11 cellular contexts compared by ENCODE assay signal in the genomic region with DNA sequence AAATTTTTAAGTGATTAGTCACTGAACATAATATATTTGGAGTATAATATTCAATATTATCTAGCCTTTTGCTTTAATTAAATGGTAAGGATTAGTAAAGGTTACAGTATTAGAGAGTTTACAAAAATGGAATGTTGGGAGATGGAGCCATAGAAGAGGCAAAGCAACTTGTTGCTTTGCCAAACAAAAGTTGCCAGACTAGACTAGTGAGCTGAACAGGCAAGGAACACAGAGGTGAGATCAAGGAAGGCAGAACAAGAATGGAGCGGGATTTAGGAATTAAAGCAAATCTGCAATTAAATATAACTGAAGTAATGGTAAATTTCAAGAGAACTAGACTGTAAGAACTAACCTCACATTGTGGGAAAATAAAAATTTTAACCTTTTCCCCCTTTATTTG. TPM values are rescaled to one million over a fixed set of nuclear protein-coding genes. Genes with fewer than 3 reads are reported as not detected.
A peak's percentile ranks its signal among the peaks of the same experiment; 100 is the strongest.
DNase-seq lines count a peak whose midpoint lies in the region; ATAC-seq, FAIRE-seq and TF ChIP-seq lines count a peak whose summit lies in the region.
"Had no signal": no experiment of that assay in that cellular context is flagged by ENCODE, and none has a peak within 500 bp of the region (broad histone marks: within the 10 kb centered on the region; RNA-seq: fewer than 3 reads in every experiment).

No MANE protein-coding gene starts in this region.

- peak overlapping the region; percentile 76 for H3K4me3 Mint-ChIP-seq in activated naive CD8-positive, alpha-beta T cell treated with anti-CD3 and anti-CD28 coated beads for 36 hours
- H3K4me3 Mint-ChIP-seq in mesothelial cell of epicardium (no peak overlapping the region), progenitor cell of endocrine pancreas (ENCODE audit: low read depth) (no peak overlapping the region)

- H3K27me3 Mint-ChIP-seq in activated naive CD8-positive, alpha-beta T cell treated with anti-CD3 and anti-CD28 coated beads for 36 hours = no peaks in the 10 kb centered on the region
- no peaks in the 10 kb centered on the region for H3K27me3 Mint-ChIP-seq in mesothelial cell of epicardium (ENCODE audit: low read depth)
- H3K27me3 Mint-ChIP-seq in progenitor cell of endocrine pancreas = no peaks in the 10 kb centered on the region

- ATAC-seq in GM18861 (IDR thresholded peaks at IDR 0.05; ENCODE audit: unreplicated experiment) = no peak
- ATAC-seq in GM19452 (IDR thresholded peaks at IDR 0.05; ENCODE audit: unreplicated experiment) = no peak

- H3K4me1 Mint-ChIP-seq in activated naive CD8-positive, alpha-beta T cell treated with anti-CD3 and anti-CD28 coated beads for 36 hours = peaks cover 30% of the 10 kb centered on the region
- H3K4me1 Mint-ChIP-seq in mesothelial cell of epicardium (peaks cover 42% of the 10 kb centered on the region), progenitor cell of endocrine pancreas (ENCODE audit: low read depth) (peaks cover 30% of the 10 kb centered on the region)

- H3K4me3 ChIP-seq in AG10803 (ENCODE audit: low read length) = no peak overlapping the region

- peak; percentile 45 for FAIRE-seq in H54 (lab: Jason Lieb, UNC)

- H3K36me3 Mint-ChIP-seq in activated naive CD8-positive, alpha-beta T cell treated with anti-CD3 and anti-CD28 coated beads for 36 hours = peaks cover 62% of the 10 kb centered on the region
- H3K36me3 Mint-ChIP-seq in mesothelial cell of epicardium = peaks cover 7% of the 10 kb centered on the region
- H3K36me3 Mint-ChIP-seq in progenitor cell of endocrine pancreas (ENCODE audit: insufficient read depth) = peaks cover 13% of the 10 kb centered on the region

- no peak for TF ChIP-seq CTCF in AG10803 (conservative IDR thresholded peaks at IDR 0.05; ENCODE audit: low read length)
- TF ChIP-seq CTCF in mesothelial cell of epicardium (IDR thresholded peaks at IDR 0.05; ENCODE audit: unreplicated experiment) = no peak
- TF ChIP-seq CTCF in progenitor cell of endocrine pancreas (IDR thresholded peaks at IDR 0.05; ENCODE audit: unreplicated experiment) = no peak

- TF ChIP-seq POLR2A in H54 (IDR thresholded peaks at IDR 0.05; ENCODE audit: low read depth, low read length) = no peak

- DNase-seq in AG10803 (ENCODE audit: low read depth) (peak; percentile 16), H54 (ENCODE audit: insufficient read length, low spot score) (no peak), mesothelial cell of epicardium (ENCODE audit: low spot score in 2 of 2, unreplicated experiment in 2 of 2) (no peak), progenitor cell of endocrine pancreas (ENCODE audit: low spot score, unreplicated experiment) (no peak), MV-4-11 (lab: John Stamatoyannopoulos, UW) (no peak)
- DNase-seq in activated naive CD8-positive, alpha-beta T cell treated with anti-CD3 and anti-CD28 coated beads for 36 hours = no peak
- DNase-seq: DMS153; NCI-H510A treated with DMSO at 0.1 percent for 48 hours; stimulated activated CD4-positive, alpha-beta T cell treated with anti-CD3 and anti-CD28 coated beads, Interleukin-2, amount 100 ng/mL, for 48 hours had no signal

- H3K27ac Mint-ChIP-seq in activated naive CD8-positive, alpha-beta T cell treated with anti-CD3 and anti-CD28 coated beads for 36 hours = peak overlapping the region; percentile 79
- H3K27ac Mint-ChIP-seq in mesothelial cell of epicardium (peak overlapping the region; percentile 32), progenitor cell of endocrine pancreas (no peak overlapping the region)

- H3K9me3 Mint-ChIP-seq in activated naive CD8-positive, alpha-beta T cell treated with anti-CD3 and anti-CD28 coated beads for 36 hours = peaks cover 1% of the 10 kb centered on the region
- H3K9me3 Mint-ChIP-seq in mesothelial cell of epicardium (no peaks in the 10 kb centered on the region), progenitor cell of endocrine pancreas (ENCODE audit: low read depth) (peaks cover 4% of the 10 kb centered on the region)

RNA-seq across cellular contexts. Expression of a gene that starts 5.1 kb away (rescaled TPM):
- total RNA-seq in activated naive CD8-positive, alpha-beta T cell treated with anti-CD3 and anti-CD28 coated beads for 36 hours = 100 to 1,000 TPM; 134 to 135 TPM
- 33.7 to 36.0 TPM (median 34.0 TPM) in 3 replicates for total RNA-seq in mesothelial cell of epicardium
- total RNA-seq in progenitor cell of endocrine pancreas = 49.8 and 49.9 TPM in 2 replicates

RNA-seq across cellular contexts. Expression of a gene that starts 45.4 kb away (rescaled TPM):
- 10 to 100 TPM; 53.7 to 64.6 TPM for total RNA-seq in activated naive CD8-positive, alpha-beta T cell treated with anti-CD3 and anti-CD28 coated beads for 36 hours
- total RNA-seq in mesothelial cell of epicardium = 83.5 to 94.9 TPM (median 91.2 TPM) in 3 replicates
- total RNA-seq in progenitor cell of endocrine pancreas = 86.1 and 86.8 TPM in 2 replicates
